8 cellular contexts compared by ENCODE assay signal in genomic region chr10:17366705-17367104, GRCh38.
"Had no signal": no experiment of that assay in that cellular context is flagged by ENCODE, and none has a peak within 500 bp of the region (broad histone marks: within the 10 kb centered on the region; RNA-seq: fewer than 3 reads in every experiment).

No MANE protein-coding gene starts in this region.

- FAIRE-seq: G401.6, GM12878, GM12891, GM12892, GM18507, GM19239 had no signal

- H3K4me3 ChIP-seq: GM12878 had no signal

- ATAC-seq: GM12878 had no signal

- DNase-seq: GDM1, GF-D8 had no signal
